Comparison of ENCODE assay signal across 18 cellular contexts in genomic region chr1:51714374-51715019, GRCh38.
"Had no signal": no experiment of that assay in that cellular context is flagged by ENCODE, and none has a peak within 500 bp of the region (broad histone marks: within the 10 kb centered on the region; RNA-seq: fewer than 3 reads in every experiment).

No MANE protein-coding gene starts in this region.

- H3K27me3 ChIP-seq: tibial nerve, vagina had no signal

- H3K27ac ChIP-seq: parathyroid adenoma, tibial nerve, vagina had no signal

- H3K9me3 ChIP-seq: tibial nerve, vagina had no signal

- DNase-seq: activated CD4-positive, alpha-beta memory T cell treated with anti-CD3 and anti-CD28 coated beads for 36 hours; activated CD4-positive, alpha-beta T cell treated with anti-CD3 and anti-CD28 coated beads for 1 hour; activated naive CD4-positive, alpha-beta T cell; caudate nucleus; erythroblast; midbrain; retina; stimulated activated CD4-positive, alpha-beta T cell treated with anti-CD3 and anti-CD28 coated beads, Interleukin-2, amount 100 ng/mL, for 48 hours; stimulated activated naive B cell treated with anti-CD40 and anti-IgM and Interleukin-4, amounts not matched to agents 10 μg/mL and 1 μg/mL and 100 μg/mL, for 72 hours; substantia nigra; T-cell; T-helper 9 cell had no signal

- H3K27me3 Mint-ChIP-seq: activated CD4-positive, alpha-beta memory T cell treated with anti-CD3 and anti-CD28 coated beads for 36 hours; stimulated activated naive B cell treated with anti-CD40 and anti-IgM and Interleukin-4, amounts not matched to agents 10 μg/mL and 1 μg/mL and 100 μg/mL, for 72 hours; T-cell had no signal

- H3K4me1 ChIP-seq: parathyroid adenoma had no signal

- H3K9me3 Mint-ChIP-seq: activated CD4-positive, alpha-beta memory T cell treated with anti-CD3 and anti-CD28 coated beads for 36 hours; T-cell had no signal

- H3K4me3 ChIP-seq: lung, tibial nerve, vagina had no signal

- H3K4me3 Mint-ChIP-seq: activated CD4-positive, alpha-beta memory T cell treated with anti-CD3 and anti-CD28 coated beads for 36 hours; activated T-helper 1 cell treated with anti-CD3 and anti-CD28 coated beads, Interleukin-12 subunit alpha, Interleukin-12 subunit beta, Interleukin-2, Interleukin-4 antibody, amounts not matched to agents 30 ng/mL and 10 ng/mL and 1 ng/mL, durations not matched to agents 14 hours and 24 hours and 36 hours; stimulated activated naive B cell treated with anti-CD40 and anti-IgM and Interleukin-4, amounts not matched to agents 10 μg/mL and 1 μg/mL and 100 μg/mL, for 72 hours; T-cell had no signal

- ATAC-seq: stimulated activated naive B cell treated with anti-CD40 and anti-IgM and Interleukin-4, amounts not matched to agents 10 μg/mL and 1 μg/mL and 100 μg/mL, for 72 hours; T-cell had no signal

- H2AFZ ChIP-seq: parathyroid adenoma had no signal

- H3K27ac Mint-ChIP-seq: activated CD4-positive, alpha-beta memory T cell treated with anti-CD3 and anti-CD28 coated beads for 36 hours; activated T-helper 1 cell treated with anti-CD3 and anti-CD28 coated beads, Interleukin-12 subunit alpha, Interleukin-12 subunit beta, Interleukin-2, Interleukin-4 antibody, amounts not matched to agents 30 ng/mL and 10 ng/mL and 1 ng/mL, durations not matched to agents 14 hours and 24 hours and 36 hours; stimulated activated naive B cell treated with anti-CD40 and anti-IgM and Interleukin-4, amounts not matched to agents 10 μg/mL and 1 μg/mL and 100 μg/mL, for 72 hours; T-cell had no signal

- FAIRE-seq: colon had no signal
